3 cellular contexts compared by ENCODE assay signal in the genomic region with DNA sequence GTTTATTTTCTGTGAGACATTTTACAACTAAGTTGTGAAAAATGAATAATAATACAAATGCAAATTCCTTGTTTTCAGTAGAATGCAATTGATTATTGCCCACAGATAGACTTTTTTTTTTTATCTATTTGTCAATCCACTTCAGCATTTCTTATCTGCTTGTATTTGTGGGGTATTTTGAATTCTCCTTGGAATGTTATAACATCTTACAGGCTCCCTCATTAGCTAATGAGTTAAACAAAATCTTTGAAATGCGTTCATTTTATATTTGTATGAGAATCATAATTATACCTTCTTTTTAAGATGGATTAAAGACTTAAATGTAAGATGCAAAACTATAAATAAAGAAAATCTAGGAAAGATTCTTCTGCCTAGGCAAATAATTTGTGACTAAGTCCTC.
"Had no signal": no experiment of that assay in that cellular context is flagged by ENCODE, and none has a peak within 500 bp of the region (broad histone marks: within the 10 kb centered on the region; RNA-seq: fewer than 3 reads in every experiment).

No MANE protein-coding gene starts in this region.

- DNase-seq: GDM1, GF-D8 had no signal

- ATAC-seq: GM12878 had no signal

- H3K4me3 ChIP-seq: GM12878 had no signal
